In the genomic region with DNA sequence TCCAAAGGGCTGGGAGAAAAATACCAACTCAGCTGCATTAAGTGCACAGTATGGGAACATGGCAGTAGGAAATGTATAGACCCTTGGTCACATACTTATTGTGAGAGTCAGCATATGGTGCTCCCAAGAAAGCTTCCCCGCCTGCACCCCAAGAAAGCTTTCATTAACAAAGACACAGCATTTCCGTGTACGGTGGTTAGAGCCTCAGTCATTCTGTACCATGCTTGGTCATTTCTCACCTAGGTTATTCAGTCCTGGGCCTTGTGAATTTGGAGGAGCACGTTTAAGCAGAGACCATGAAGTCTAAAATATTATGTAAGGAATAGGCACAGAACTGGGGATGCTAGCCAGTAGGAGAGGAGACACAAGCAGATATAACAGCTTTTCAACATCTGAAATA, we compare ENCODE assay signal across 21 cellular contexts. TPM values are rescaled to one million over a fixed set of nuclear protein-coding genes. Genes with fewer than 3 reads are reported as not detected.
"Had no signal": no experiment of that assay in that cellular context is flagged by ENCODE, and none has a peak within 500 bp of the region (broad histone marks: within the 10 kb centered on the region; RNA-seq: fewer than 3 reads in every experiment).

No MANE protein-coding gene starts in this region.

- H3K4me2 ChIP-seq: neural progenitor cell had no signal

- H3K4me1 ChIP-seq: gastroesophageal sphincter, neural progenitor cell, upper lobe of right lung had no signal

- H3K4me3 Mint-ChIP-seq: activated naive CD4-positive, alpha-beta T cell treated with anti-CD3 and anti-CD28 coated beads, Interleukin-2, amount 50 U/mL, for 24 hours; immature natural killer cell; neural progenitor cell had no signal

- H3K4me3 ChIP-seq: gastroesophageal sphincter, heart right ventricle, left ventricle myocardium inferior, neural progenitor cell, skin epidermis, upper lobe of right lung had no signal

- H3K27me3 ChIP-seq: gastroesophageal sphincter, heart right ventricle, neural progenitor cell, upper lobe of right lung had no signal

- H3K27ac ChIP-seq: gastroesophageal sphincter, heart right ventricle, left ventricle myocardium inferior, neural progenitor cell, skin epidermis, upper lobe of right lung, WERI-Rb-1 had no signal

- H3K9ac ChIP-seq: neural progenitor cell had no signal

- H3K9me3 Mint-ChIP-seq: activated naive CD4-positive, alpha-beta T cell treated with anti-CD3 and anti-CD28 coated beads, Interleukin-2, amount 50 U/mL, for 24 hours; immature natural killer cell; neural progenitor cell had no signal

- H3K9me3 ChIP-seq: gastroesophageal sphincter, heart right ventricle, left ventricle myocardium inferior, upper lobe of right lung had no signal

- DNase-seq: activated CD4-positive, alpha-beta T cell treated with anti-CD3 and anti-CD28 coated beads for 1 hour; activated effector memory CD4-positive, alpha-beta T cell treated with anti-CD3 and anti-CD28 coated beads, Interleukin-2, amount 50 U/mL, for 16 hours; amniotic stem cell; effector CD4-positive, alpha-beta T cell; heart right ventricle; immature natural killer cell; kidney glomerular epithelial cell; left ventricle myocardium inferior; mammary epithelial cell; right cardiac atrium; SW 1271; upper lobe of right lung; WERI-Rb-1 had no signal

- H3K27me3 Mint-ChIP-seq: activated naive CD4-positive, alpha-beta T cell treated with anti-CD3 and anti-CD28 coated beads, Interleukin-2, amount 50 U/mL, for 24 hours; progenitor cell of endocrine pancreas had no signal

- H3K4me1 Mint-ChIP-seq: neural progenitor cell had no signal

- H3K27ac Mint-ChIP-seq: neural progenitor cell, progenitor cell of endocrine pancreas had no signal

- H2AFZ ChIP-seq: neural progenitor cell had no signal

- ATAC-seq: esophagus mucosa, gastroesophageal sphincter, upper lobe of right lung had no signal

RNA-seq across cellular contexts. Expression of a gene that starts 56.1 kb away (rescaled TPM):
- total RNA-seq: cerebellum; T-helper 2 cell treated with Interferon-gamma antibody and Interleukin-4, amounts not matched to agents 100 ng/mL and 5 ng/mL, for 36 hours had no signal
